In the genomic region with DNA sequence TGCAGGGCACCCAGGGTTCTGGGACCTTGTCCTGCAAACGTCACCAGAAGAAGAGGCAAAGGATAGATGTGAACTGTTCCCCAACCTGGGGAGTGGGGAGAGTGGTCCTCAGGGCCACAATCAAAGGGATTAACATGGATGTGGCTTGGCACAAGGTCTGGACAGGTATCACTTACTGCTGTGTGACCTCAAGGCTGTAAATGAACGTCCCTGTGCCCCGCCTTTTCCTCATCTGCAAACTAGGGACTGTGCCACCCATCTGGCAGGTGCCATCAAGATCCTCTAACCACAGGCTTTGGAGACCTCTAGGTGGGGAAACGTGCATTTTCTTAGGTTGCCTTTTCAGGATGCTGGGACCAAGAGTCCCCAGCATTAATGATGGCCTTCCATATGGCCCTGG, we compare ENCODE assay signal across 25 cellular contexts. TPM values are rescaled to one million over a fixed set of nuclear protein-coding genes. Genes with fewer than 3 reads are reported as not detected.
DNase-seq lines count a peak whose midpoint lies in the region; TF ChIP-seq lines count a peak whose summit lies in the region.
"Had no signal": no experiment of that assay in that cellular context is flagged by ENCODE, and none has a peak within 500 bp of the region (broad histone marks: within the 10 kb centered on the region; RNA-seq: fewer than 3 reads in every experiment).

No MANE protein-coding gene starts in this region.

- TF ChIP-seq CTCF in RWPE1 (conservative IDR thresholded peaks at IDR 0.05; ENCODE audit: low read depth) (no peak), colonic mucosa (IDR thresholded peaks at IDR 0.05) (no peak)

- H2AK5ac ChIP-seq in neuronal stem cell (ENCODE audit: low read depth, low read length): no peak overlapping the region

- H3K18ac ChIP-seq in neuronal stem cell (ENCODE audit: low read length): peak overlapping the region; percentile 5

- H3K4me2 ChIP-seq in neuronal stem cell (ENCODE audit: insufficient read depth, low read length, poor library complexity, severe bottlenecking): no peak overlapping the region
- H3K4me2 ChIP-seq: BLaER1 had no signal

- intact Hi-C loops in colonic mucosa (cut with DNase I): no loop called here

- WGBS in neuronal stem cell (ENCODE audit: extremely low coverage in 2 of 2, insufficient read length in 2 of 2, insufficient replicate concordance in 1 of 2), 2 donors: no CpG with 5 or more reads among the region's 4 CpGs

- no peaks in the 10 kb centered on the region for H3K36me3 ChIP-seq in colonic mucosa
- peaks cover 0 to 23% of the 10 kb centered on the region in 2 donors for H3K36me3 ChIP-seq in neuronal stem cell (replicated peaks in 1 of 2; ENCODE audit: control insufficient read depth in 2 of 2, insufficient read depth in 2 of 2, low read length in 2 of 2)
- H3K36me3 ChIP-seq: BE2C, BLaER1 had no signal

- POLR2A ChIA-PET in RWPE1 (lab: Yijun Ruan, JAX; ENCODE audit: low non-redundant PET): no interaction called here

- no peaks in the 10 kb centered on the region for H3K27me3 ChIP-seq in colonic mucosa
- H3K27me3 ChIP-seq in neuronal stem cell (ENCODE audit: control insufficient read depth in 3 of 3, insufficient read depth in 3 of 3, low read depth in 1 of 3, low read length in 3 of 3): no peaks in the 10 kb centered on the region
- H3K27me3 ChIP-seq: BE2C, BLaER1 had no signal

- no peak overlapping the region for H2BK120ac ChIP-seq in neuronal stem cell (ENCODE audit: low read depth, low read length)

- H3K4ac ChIP-seq in neuronal stem cell (ENCODE audit: low read length): no peak overlapping the region

- peak overlapping the region; percentile 38 for H3K27ac ChIP-seq in RWPE1
- no peak overlapping the region for H3K27ac ChIP-seq in colonic mucosa
- H3K27ac ChIP-seq in neuronal stem cell (replicated peaks; ENCODE audit: low read length): no peak overlapping the region
- H3K27ac ChIP-seq: BLaER1 had no signal

- CTCF ChIA-PET in RWPE1 (lab: Yijun Ruan, JAX): no interaction called here

- no peak overlapping the region for H3K23ac ChIP-seq in neuronal stem cell (ENCODE audit: low read depth, low read length, poor library complexity)

- H3K14ac ChIP-seq in neuronal stem cell (ENCODE audit: low read length): no peak overlapping the region

- no peaks in the 10 kb centered on the region for H3K79me1 ChIP-seq in neuronal stem cell (ENCODE audit: low read depth, low read length)

- no peak overlapping the region for H4K91ac ChIP-seq in neuronal stem cell (ENCODE audit: low read depth, low read length, poor library complexity)

- no peak overlapping the region for H4K8ac ChIP-seq in neuronal stem cell (ENCODE audit: low read depth, low read length)

- H3K9ac ChIP-seq in colonic mucosa (ENCODE audit: low read depth in 2 of 2, low read length in 2 of 2): peak overlapping the region in 1 of 2 donors; percentile 68
- H3K9ac ChIP-seq in neuronal stem cell (ENCODE audit: low read depth, low read length, poor library complexity): no peak overlapping the region
- H3K9ac ChIP-seq: BLaER1 had no signal

- DNase-seq in RWPE1 (ENCODE audit: low spot score) (no peak), colonic mucosa (peak; percentile 60), neuronal stem cell (ENCODE audit: low spot score) (no peak), NCI-H2227 treated with DMSO at 0.1 percent for 48 hours (lab: John Stamatoyannopoulos, UW) (no peak), NCI-H446 treated with DMSO at 0.1 percent for 48 hours (lab: John Stamatoyannopoulos, UW) (no peak), GDM1 (lab: John Stamatoyannopoulos, UW) (no peak)
- DNase-seq: 8988T; ACHN; BE2C; C1 segment of cervical spinal cord; CD4-positive, alpha-beta memory T cell; CD4-positive, CD25-positive, alpha-beta regulatory T cell; CD8-positive, alpha-beta memory T cell; COR-L47; DMS 273 treated with DMSO at 0.1 percent for 48 hours; DMS153; DMS53; DMS79; DND-41; EL; GF-D8 had no signal

- H2BK12ac ChIP-seq in neuronal stem cell (ENCODE audit: low read length): no peak overlapping the region

- H2AFZ ChIP-seq in neuronal stem cell (ENCODE audit: low read length): no peak overlapping the region

- H3K9me3 ChIP-seq in colonic mucosa (no peaks in the 10 kb centered on the region), neuronal stem cell (replicated peaks in 1 of 2; ENCODE audit: control insufficient read depth in 2 of 2, insufficient read depth in 1 of 2, low read depth in 1 of 2, low read length in 2 of 2) (no peaks in the 10 kb centered on the region)
- H3K9me3 ChIP-seq: BE2C, BLaER1 had no signal

- no peak overlapping the region for H2BK5ac ChIP-seq in neuronal stem cell (ENCODE audit: low read length)

- H3K4me3 ChIP-seq in colonic mucosa (no peak overlapping the region), neuronal stem cell (ENCODE audit: low read length in 2 of 2) (no peak overlapping the region)
- H3K4me3 ChIP-seq: BLaER1 had no signal

- H2BK15ac ChIP-seq in neuronal stem cell (ENCODE audit: low read length): no peak overlapping the region

- peaks cover 12% of the 10 kb centered on the region for H3K4me1 ChIP-seq in colonic mucosa
- H3K4me1 ChIP-seq in neuronal stem cell (ENCODE audit: control insufficient read depth in 2 of 2, insufficient read depth in 1 of 2, low read depth in 1 of 2, low read length in 2 of 2): peaks cover 10 to 17% of the 10 kb centered on the region in 2 donors
- H3K4me1 ChIP-seq: BE2C had no signal

RNA-seq across cellular contexts. Expression of a gene that starts 25.1 kb away (rescaled TPM):
- total RNA-seq in colonic mucosa: under 1 TPM in 1 of 2 donors, not detected in 1; 0.16 TPM
- under 0.01 TPM for polyA plus RNA-seq in neuronal stem cell (2013, experiment 1 of 2)
- not detected for polyA plus RNA-seq in neuronal stem cell (2013, experiment 2 of 2)
- total RNA-seq: A673; CD4-positive, alpha-beta memory T cell; CD4-positive, CD25-positive, alpha-beta regulatory T cell; CD8-positive, alpha-beta memory T cell; G401 had no signal
- polyA plus RNA-seq: AG04450; CD8-positive, alpha-beta memory T cell had no signal

RNA-seq across cellular contexts. Expression of a gene that starts 27.5 kb away (rescaled TPM):
- 10 to 100 TPM; 24.4 to 24.8 TPM for total RNA-seq in colonic mucosa
- polyA plus RNA-seq in neuronal stem cell (2013, experiment 1 of 2): 9.5 TPM
- 9.7 TPM for polyA plus RNA-seq in neuronal stem cell (2013, experiment 2 of 2)
